ENCODE assay signal across 10 cellular contexts in genomic region chr20:63536241-63536977, GRCh38. TPM values are rescaled to one million over a fixed set of nuclear protein-coding genes. Genes with fewer than 3 reads are reported as not detected.
DNase-seq lines count a peak whose midpoint lies in the region; ATAC-seq and TF ChIP-seq lines count a peak whose summit lies in the region.
"Had no signal": no experiment of that assay in that cellular context is flagged by ENCODE, and none has a peak within 500 bp of the region (broad histone marks: within the 10 kb centered on the region; RNA-seq: fewer than 3 reads in every experiment).

No MANE protein-coding gene starts in this region.

- H3K27ac Mint-ChIP-seq in activated naive CD4-positive, alpha-beta T cell treated with anti-CD3 and anti-CD28 coated beads, Interleukin-2, amount 50 U/mL, for 72 hours = peak overlapping the region; percentile 44 to 85

- no peak for ATAC-seq in activated naive CD4-positive, alpha-beta T cell treated with anti-CD3 and anti-CD28 coated beads, Interleukin-2, amount 50 U/mL, for 72 hours

- H3K4me1 ChIP-seq in suprapubic skin = peaks cover 78% of the 10 kb centered on the region
- H3K4me1 ChIP-seq: HAP-1 had no signal

- no peaks in the 10 kb centered on the region for H3K9me3 Mint-ChIP-seq in activated naive CD4-positive, alpha-beta T cell treated with anti-CD3 and anti-CD28 coated beads, Interleukin-2, amount 50 U/mL, for 72 hours

- 44% methylated on average over 6 of the region's 35 CpGs for WGBS in suprapubic skin

- TF ChIP-seq CTCF in fibroblast of mammary gland (conservative IDR thresholded peaks at IDR 0.05; ENCODE audit: control insufficient read depth, insufficient read depth, low read depth, low read length) (no peak), suprapubic skin (IDR thresholded peaks at IDR 0.05) (no peak)

- no peak for TF ChIP-seq POLR2A in suprapubic skin (IDR thresholded peaks at IDR 0.05)

- no peak overlapping the region for H3K4me3 ChIP-seq in fibroblast of mammary gland (ENCODE audit: control insufficient read depth, low read depth, low read length)
- H3K4me3 ChIP-seq in suprapubic skin = peak overlapping the region; percentile 49
- H3K4me3 ChIP-seq: HAP-1 had no signal

- H3K36me3 Mint-ChIP-seq in activated naive CD4-positive, alpha-beta T cell treated with anti-CD3 and anti-CD28 coated beads, Interleukin-2, amount 50 U/mL, for 72 hours = no peaks in the 10 kb centered on the region

- H3K9me3 ChIP-seq in suprapubic skin = no peaks in the 10 kb centered on the region
- H3K9me3 ChIP-seq: HAP-1 had no signal

- H3K27ac ChIP-seq in suprapubic skin = peak overlapping the region; percentile 87

- no peak for TF ChIP-seq EP300 in suprapubic skin (IDR thresholded peaks at IDR 0.05)

- DNase-seq in activated naive CD4-positive, alpha-beta T cell treated with anti-CD3 and anti-CD28 coated beads, Interleukin-2, amount 50 U/mL, for 72 hours (ENCODE audit: low spot score in 2 of 2) = no peak
- DNase-seq in activated naive CD4-positive, alpha-beta T cell treated with anti-CD3 and anti-CD28 coated beads, Interleukin-2, amount 50 U/mL, for 16 hours = no peak
- DNase-seq in fibroblast of mammary gland (ENCODE audit: low read depth) (peak; percentile 57), suprapubic skin (ENCODE audit: low spot score in 2 of 2) (no peak), H4 (ENCODE audit: low spot score) (no peak)
- DNase-seq in stimulated activated CD4-positive, alpha-beta T cell treated with anti-CD3 and anti-CD28 coated beads, Interleukin-15, amount 100 ng/mL, for 24 hours = no peak
- no peak for DNase-seq in activated CD8-positive, alpha-beta memory T cell treated with anti-CD3 and anti-CD28 coated beads for 24 hours
- DNase-seq: NCI-H526 treated with DMSO at 0.1 percent for 48 hours had no signal

- no peaks in the 10 kb centered on the region for H3K36me3 ChIP-seq in suprapubic skin
- H3K36me3 ChIP-seq: HAP-1 had no signal

- H3K27me3 ChIP-seq in suprapubic skin = peaks cover 7% of the 10 kb centered on the region

TF ChIP-seq in PFSK-1, 5 proteins besides CTCF, POLR2A, EP300 and RAD21:
- TF ChIP-seq POLR2AphosphoS5 (IDR thresholded peaks at IDR 0.05; ENCODE audit: low read depth, low read length) (no peak), FOXP2 (optimal IDR thresholded peaks at IDR 0.05; ENCODE audit: borderline replicate concordance, extremely low read depth, extremely low read length, insufficient read depth) (peak; percentile 14)

RNA-seq across cellular contexts. Expression of gene PTK6, which starts 0.8 kb away (rescaled TPM):
- under 1 TPM; 0.54 to 0.57 TPM for total RNA-seq in activated naive CD4-positive, alpha-beta T cell treated with anti-CD3 and anti-CD28 coated beads, Interleukin-2, amount 50 U/mL, for 72 hours
- polyA plus RNA-seq in PFSK-1 (2012; ENCODE audit: insufficient read length, low read depth) = 0.49 TPM
- 10 to 100 TPM; 58.0 to 70.6 (median 65.6) TPM for total RNA-seq in suprapubic skin
- not detected in 2 replicates for total RNA-seq in H4 (2014; rRNA removed; shearing (Covaris generic))

RNA-seq across cellular contexts. Expression of gene SRMS, which starts 11.1 kb away (rescaled TPM):
- total RNA-seq in activated naive CD4-positive, alpha-beta T cell treated with anti-CD3 and anti-CD28 coated beads, Interleukin-2, amount 50 U/mL, for 72 hours = not detected
- 0.19 TPM for polyA plus RNA-seq in PFSK-1 (2012; ENCODE audit: insufficient read length, low read depth)
- 1 to 10 TPM in 1 of 4 donors, not detected in 3; 1.3 TPM for total RNA-seq in suprapubic skin
- total RNA-seq in H4 (2014; rRNA removed; shearing (Covaris generic)) = not detected in 2 replicates

RNA-seq across cellular contexts. Expression of gene PPDPF, which starts 15.8 kb away (rescaled TPM):
- 100 to 1,000 TPM in 1 of 2 donors, 10 to 100 TPM in 1; 60.7 to 117 TPM for total RNA-seq in activated naive CD4-positive, alpha-beta T cell treated with anti-CD3 and anti-CD28 coated beads, Interleukin-2, amount 50 U/mL, for 72 hours
- 283 TPM for polyA plus RNA-seq in PFSK-1 (2012; ENCODE audit: insufficient read length, low read depth)
- 100 to 1,000 TPM; 151 to 352 (median 299) TPM for total RNA-seq in suprapubic skin
- 93.2 and 126 TPM in 2 replicates for total RNA-seq in H4 (2014; rRNA removed; shearing (Covaris generic))

RNA-seq across cellular contexts. Expression of gene FNDC11, which starts 17.6 kb away (rescaled TPM):
- under 1 TPM in 1 of 2 donors, not detected in 1; 0.10 TPM for total RNA-seq in activated naive CD4-positive, alpha-beta T cell treated with anti-CD3 and anti-CD28 coated beads, Interleukin-2, amount 50 U/mL, for 72 hours
- not detected for polyA plus RNA-seq in PFSK-1 (2012; ENCODE audit: insufficient read length, low read depth)
- total RNA-seq in suprapubic skin = under 1 TPM in 2 of 4 donors, not detected in 2; 0.25 to 0.36 TPM
- not detected in 2 replicates for total RNA-seq in H4 (2014; rRNA removed; shearing (Covaris generic))

RNA-seq across cellular contexts. Expression of gene EEF1A2, which starts 37.5 kb away (rescaled TPM):
- total RNA-seq in activated naive CD4-positive, alpha-beta T cell treated with anti-CD3 and anti-CD28 coated beads, Interleukin-2, amount 50 U/mL, for 72 hours = 1 to 10 TPM in 1 of 2 donors, under 1 TPM in 1; 0.14 to 3.1 TPM
- polyA plus RNA-seq in PFSK-1 (2012; ENCODE audit: insufficient read length, low read depth) = 17.5 TPM
- total RNA-seq in suprapubic skin = 10 to 100 TPM in 3 of 4 donors, 1 to 10 TPM in 1; 4.8 to 13.4 (median 12.0) TPM
- total RNA-seq in H4 (2014; rRNA removed; shearing (Covaris generic)) = 181 and 233 TPM in 2 replicates

Comparison
In these comparisons a context has a peak if more than half of its experiments do, and no peak if none do; other contexts are left out.
1. RNA of gene PTK6, which starts 0.8 kb away (total RNA-seq): 58.0 to 70.6 TPM in suprapubic skin; 0.54 to 0.57 TPM in activated naive CD4-positive, alpha-beta T cell treated with anti-CD3 and anti-CD28 coated beads, Interleukin-2, amount 50 U/mL, for 72 hours and not detected in H4; every median in the first group is over 10 times any median in the second.